In the genomic region with DNA sequence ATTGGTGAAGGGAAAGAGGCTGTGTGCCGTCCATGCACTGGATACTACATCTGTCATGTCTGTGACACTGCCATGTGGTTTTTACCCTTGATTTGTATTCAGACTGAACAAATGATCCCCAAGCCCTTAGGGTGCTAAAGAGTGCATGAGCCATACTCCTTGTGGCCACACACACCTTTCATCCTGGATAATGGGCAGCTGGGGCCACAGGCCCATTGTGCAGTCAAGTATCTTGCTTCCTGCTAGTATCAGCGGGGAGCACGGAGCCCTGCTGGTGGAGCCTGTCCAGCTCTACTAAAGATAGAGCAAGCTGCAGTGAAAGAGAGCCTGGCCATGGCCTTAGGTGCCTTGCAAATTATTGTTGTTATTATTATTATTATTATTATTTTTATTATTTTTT, we compare ENCODE assay signal across 14 cellular contexts.
DNase-seq lines count a peak whose midpoint lies in the region; ATAC-seq and TF ChIP-seq lines count a peak whose summit lies in the region.
"Had no signal": no experiment of that assay in that cellular context is flagged by ENCODE, and none has a peak within 500 bp of the region (broad histone marks: within the 10 kb centered on the region; RNA-seq: fewer than 3 reads in every experiment).

No MANE protein-coding gene starts in this region.

- WGBS in sigmoid colon, 2 donors: 94 to 98% methylated on average over 3 of the region's 3 CpGs

- POLR2A ChIA-PET in WTC11 (lab: Charles Lee): no interaction called here

- no peaks in the 10 kb centered on the region for H3K27me3 ChIP-seq in GM23338 (ENCODE audit: insufficient read depth)
- no peaks in the 10 kb centered on the region for H3K27me3 ChIP-seq in sigmoid colon

- H3K9me3 Mint-ChIP-seq in GM23338 (no peaks in the 10 kb centered on the region), WTC11 (peaks cover 4% of the 10 kb centered on the region; the same call in 1 of the 2 replicates)
- H3K9me3 Mint-ChIP-seq in activated naive CD8-positive, alpha-beta T cell treated with anti-CD3 and anti-CD28 coated beads for 36 hours: no peaks in the 10 kb centered on the region
- H3K9me3 Mint-ChIP-seq: HFFc6; T-helper 1 cell treated with Interleukin-12 subunit alpha and Interleukin-12 subunit beta and Interleukin-4 antibody, amounts not matched to agents 30 μg/mL and 1 μg/mL, for 36 hours had no signal

- TF ChIP-seq POLR2A in NB4 (IDR thresholded peaks at IDR 0.05; ENCODE audit: extremely low read depth, insufficient read length) (no peak), sigmoid colon (IDR thresholded peaks at IDR 0.05) (no peak)

- H3K27ac Mint-ChIP-seq in GM23338 (no peak overlapping the region), WTC11 (no peak overlapping the region)
- H3K27ac Mint-ChIP-seq in activated naive CD8-positive, alpha-beta T cell treated with anti-CD3 and anti-CD28 coated beads for 36 hours: no peak overlapping the region
- H3K27ac Mint-ChIP-seq: T-helper 1 cell treated with Interleukin-12 subunit alpha and Interleukin-12 subunit beta and Interleukin-4 antibody, amounts not matched to agents 30 μg/mL and 1 μg/mL, for 36 hours had no signal

- H3K4me1 ChIP-seq in GM23338 (ENCODE audit: insufficient read depth) (peaks cover 7% of the 10 kb centered on the region; the same call in 1 of the 2 replicates), sigmoid colon (peaks cover 0 to 67% (median 64%) of the 10 kb centered on the region in 4 donors)

- peaks cover 5% of the 10 kb centered on the region; the same call in 1 of the 2 replicates for H3K9me2 ChIP-seq in GM23338 (ENCODE audit: insufficient read depth)

- no peaks in the 10 kb centered on the region for H3K36me3 ChIP-seq in GM23338 (ENCODE audit: insufficient read depth)
- H3K36me3 ChIP-seq in sigmoid colon: no peaks in the 10 kb centered on the region

- H3K27ac ChIP-seq in GM23338 (ENCODE audit: low read depth) (no peak overlapping the region), sigmoid colon (peak overlapping the region in 3 of 4 donors; percentile 80 to 87 (median 84))

- no peak overlapping the region for H3K4me3 ChIP-seq in GM23338
- H3K4me3 ChIP-seq in NB4 (ENCODE audit: low read depth, low read length): no peak overlapping the region
- H3K4me3 ChIP-seq in sigmoid colon: no peak overlapping the region

- H3K9me3 ChIP-seq in sigmoid colon: no peaks in the 10 kb centered on the region

- no peak overlapping the region for H2AFZ ChIP-seq in GM23338
- H2AFZ ChIP-seq: GM23248 had no signal

- no peak overlapping the region for H3K4me2 ChIP-seq in GM23338

- H4K20me1 ChIP-seq in GM23338 (replicated peaks; ENCODE audit: insufficient read depth): no peaks in the 10 kb centered on the region

- H3K4me1 Mint-ChIP-seq in GM23338 (peaks cover 42% of the 10 kb centered on the region), WTC11 (peaks cover 46% of the 10 kb centered on the region)
- H3K4me1 Mint-ChIP-seq in activated naive CD8-positive, alpha-beta T cell treated with anti-CD3 and anti-CD28 coated beads for 36 hours: peaks cover 22% of the 10 kb centered on the region

- H3K36me3 Mint-ChIP-seq in GM23338 (ENCODE audit: low read depth) (no peaks in the 10 kb centered on the region), WTC11 (peaks cover 3% of the 10 kb centered on the region; the same call in 1 of the 2 replicates)
- peaks cover 11% of the 10 kb centered on the region for H3K36me3 Mint-ChIP-seq in activated naive CD8-positive, alpha-beta T cell treated with anti-CD3 and anti-CD28 coated beads for 36 hours

- ATAC-seq in GM23338 (peak; percentile 49; the same call in 2 of the 3 replicates), WTC11 (peak; percentile 40), GM19455 (IDR thresholded peaks at IDR 0.05; ENCODE audit: unreplicated experiment) (no peak), GM21423 (IDR thresholded peaks at IDR 0.05; ENCODE audit: unreplicated experiment) (no peak)

- H3K79me2 ChIP-seq in GM23338 (replicated peaks; ENCODE audit: insufficient read depth): peaks cover 10% of the 10 kb centered on the region; the same call in 1 of the 2 replicates

- no peaks in the 10 kb centered on the region for H3K27me3 Mint-ChIP-seq in GM23338 (ENCODE audit: insufficient read depth, low read depth, poor library complexity)
- H3K27me3 Mint-ChIP-seq in WTC11 (ENCODE audit: low read depth): no peaks in the 10 kb centered on the region
- H3K27me3 Mint-ChIP-seq in activated naive CD8-positive, alpha-beta T cell treated with anti-CD3 and anti-CD28 coated beads for 36 hours: no peaks in the 10 kb centered on the region

- CTCF ChIA-PET in WTC11 (lab: Charles Lee): interaction anchor here (0.9 kb wide), 1 partner anchor 76 kb away, joined by 3 read pairs; the partner anchor contains the start of genes MKKS and SLX4IP

- H3K4me3 Mint-ChIP-seq in GM23338: no peak overlapping the region
- no peak overlapping the region for H3K4me3 Mint-ChIP-seq in WTC11
- H3K4me3 Mint-ChIP-seq in activated naive CD8-positive, alpha-beta T cell treated with anti-CD3 and anti-CD28 coated beads for 36 hours: no peak overlapping the region
- H3K4me3 Mint-ChIP-seq: T-helper 1 cell treated with Interleukin-12 subunit alpha and Interleukin-12 subunit beta and Interleukin-4 antibody, amounts not matched to agents 30 μg/mL and 1 μg/mL, for 36 hours had no signal

- intact Hi-C loops in sigmoid colon (cut with DNase I): no loop called here

- no peak for DNase-seq in GM23338 (ENCODE audit: low spot score)
- peak; percentile 55 for DNase-seq in NB4 (ENCODE audit: low read depth)
- no peak for DNase-seq in WTC11 (ENCODE audit: low spot score)
- no peak for DNase-seq in sigmoid colon
- no peak for DNase-seq in activated naive CD8-positive, alpha-beta T cell treated with anti-CD3 and anti-CD28 coated beads for 36 hours
- DNase-seq: GM23248, HFFc6, NCI-H1417 treated with DMSO at 0.1 percent for 48 hours, NCI-H226, NCI-H82, SHP77 treated with DMSO at 0.1 percent for 48 hours had no signal

- no peak for TF ChIP-seq CTCF in GM23338 (conservative IDR thresholded peaks at IDR 0.05; ENCODE audit: low read depth in 2 of 2)
- TF ChIP-seq CTCF in NB4 (IDR thresholded peaks at IDR 0.05; ENCODE audit: low read depth, low read length): no peak
- no peak for TF ChIP-seq CTCF in WTC11 (IDR thresholded peaks at IDR 0.05)
- no peak for TF ChIP-seq CTCF in sigmoid colon (IDR thresholded peaks at IDR 0.05)

- H3F3A ChIP-seq in GM23338 (replicated peaks; ENCODE audit: low read depth): no peaks in the 10 kb centered on the region

- TF ChIP-seq EP300 in sigmoid colon (IDR thresholded peaks at IDR 0.05): no peak

TF ChIP-seq in GM23338, 12 proteins besides CTCF, POLR2A, EP300 and RAD21 (continues in another document):
- no peak for TF ChIP-seq ZNF114 (CRISPR knock-in tag; IDR thresholded peaks at IDR 0.05)
- TF ChIP-seq ZNF331 (CRISPR knock-in tag; IDR thresholded peaks at IDR 0.05; ENCODE audit: low read depth): no peak
- TF ChIP-seq, protein P1, sequence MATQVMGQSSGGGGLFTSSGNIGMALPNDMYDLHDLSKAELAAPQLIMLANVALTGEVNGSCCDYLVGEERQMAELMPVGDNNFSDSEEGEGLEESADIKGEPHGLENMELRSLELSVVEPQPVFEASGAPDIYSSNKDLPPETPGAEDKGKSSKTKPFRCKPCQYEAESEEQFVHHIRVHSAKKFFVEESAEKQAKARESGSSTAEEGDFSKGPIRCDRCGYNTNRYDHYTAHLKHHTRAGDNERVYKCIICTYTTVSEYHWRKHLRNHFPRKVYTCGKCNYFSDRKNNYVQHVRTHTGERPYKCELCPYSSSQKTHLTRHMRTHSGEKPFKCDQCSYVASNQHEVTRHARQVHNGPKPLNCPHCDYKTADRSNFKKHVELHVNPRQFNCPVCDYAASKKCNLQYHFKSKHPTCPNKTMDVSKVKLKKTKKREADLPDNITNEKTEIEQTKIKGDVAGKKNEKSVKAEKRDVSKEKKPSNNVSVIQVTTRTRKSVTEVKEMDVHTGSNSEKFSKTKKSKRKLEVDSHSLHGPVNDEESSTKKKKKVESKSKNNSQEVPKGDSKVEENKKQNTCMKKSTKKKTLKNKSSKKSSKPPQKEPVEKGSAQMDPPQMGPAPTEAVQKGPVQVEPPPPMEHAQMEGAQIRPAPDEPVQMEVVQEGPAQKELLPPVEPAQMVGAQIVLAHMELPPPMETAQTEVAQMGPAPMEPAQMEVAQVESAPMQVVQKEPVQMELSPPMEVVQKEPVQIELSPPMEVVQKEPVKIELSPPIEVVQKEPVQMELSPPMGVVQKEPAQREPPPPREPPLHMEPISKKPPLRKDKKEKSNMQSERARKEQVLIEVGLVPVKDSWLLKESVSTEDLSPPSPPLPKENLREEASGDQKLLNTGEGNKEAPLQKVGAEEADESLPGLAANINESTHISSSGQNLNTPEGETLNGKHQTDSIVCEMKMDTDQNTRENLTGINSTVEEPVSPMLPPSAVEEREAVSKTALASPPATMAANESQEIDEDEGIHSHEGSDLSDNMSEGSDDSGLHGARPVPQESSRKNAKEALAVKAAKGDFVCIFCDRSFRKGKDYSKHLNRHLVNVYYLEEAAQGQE (IDR thresholded peaks at IDR 0.05; ENCODE audit: unreplicated experiment): no peak

TF ChIP-seq in WTC11, 78 proteins besides CTCF, POLR2A, EP300 and RAD21:
- TF ChIP-seq ZNF423 (CRISPR knock-in tag; IDR thresholded peaks at IDR 0.05) (peak; percentile 36; the same call in 1 of the 2 replicates), SOX15 (CRISPR knock-in tag; IDR thresholded peaks at IDR 0.05) (no peak)

Comparison
In these comparisons a context has a peak if more than half of its experiments do, and no peak if none do; other contexts are left out.
1. ATAC-seq: peak in GM23338 (single experiment) and WTC11 (single experiment); none in GM19455 (single experiment) and GM21423 (single experiment).